Comparison of ENCODE assay signal across 8 cellular contexts in genomic region chr11:720642-721346, GRCh38. TPM values are rescaled to one million over a fixed set of nuclear protein-coding genes. Genes with fewer than 3 reads are reported as not detected.
DNase-seq lines count a peak whose midpoint lies in the region; ATAC-seq and TF ChIP-seq lines count a peak whose summit lies in the region.

No MANE protein-coding gene starts in this region.

- intact Hi-C loops in dorsolateral prefrontal cortex (cut with DNase I) (loop anchor here in 1 of 2 donors (5.0 kb wide), 1 partner anchor 58 kb away; no protein-coding TSS in a partner anchor), prostate gland (cut with DNase I) (no loop called here)

- 43% methylated on average over 26 of the region's 63 CpGs for WGBS in prostate gland

- ATAC-seq in HG02840 (IDR thresholded peaks at IDR 0.05; ENCODE audit: low FRiP score, unreplicated experiment): no peak
- ATAC-seq in HG03159 (IDR thresholded peaks at IDR 0.05; ENCODE audit: unreplicated experiment): no peak

- TF ChIP-seq CTCF in dorsolateral prefrontal cortex (IDR thresholded peaks at IDR 0.05 in 54 of 56, conservative IDR thresholded peaks at IDR 0.05 in 2 of 56; ENCODE audit: low read depth in 1 of 56, partially characterized antibody in 56 of 56) (no peak), prostate gland (IDR thresholded peaks at IDR 0.05) (no peak)

- no peaks in the 10 kb centered on the region for H3K36me3 ChIP-seq in prostate gland

- H3K4me3 ChIP-seq in dorsolateral prefrontal cortex (peak overlapping the region in 47 of 59 donors; percentile 0 to 66 (median 30)), prostate gland (no peak overlapping the region)

- peaks cover 0 to 43% (median 14%) of the 10 kb centered on the region in 45 donors for H3K27me3 ChIP-seq in dorsolateral prefrontal cortex
- no peaks in the 10 kb centered on the region for H3K27me3 ChIP-seq in prostate gland (replicated peaks; ENCODE audit: insufficient read depth)

- H3K9me3 ChIP-seq in prostate gland: no peaks in the 10 kb centered on the region

- no peak for TF ChIP-seq POLR2A in prostate gland (IDR thresholded peaks at IDR 0.05)

- H3K4me1 ChIP-seq in prostate gland (replicated peaks): peaks cover 6% of the 10 kb centered on the region

- DNase-seq in NCI-H1436 (lab: John Stamatoyannopoulos, UW) (peak; percentile 43), NCI-H1436 treated with DMSO at 0.1 percent for 48 hours (lab: John Stamatoyannopoulos, UW) (no peak), SK-N-DZ (ENCODE audit: low spot score) (peak; percentile 48), dorsolateral prefrontal cortex (peak in 1 of 10 donors; percentile 42), prostate gland (ENCODE audit: low spot score) (no peak)
- peak; percentile 50 to 65 for DNase-seq in stimulated activated CD4-positive, alpha-beta T cell treated with anti-CD3 and anti-CD28 coated beads, Interleukin-2, amount 100 ng/mL, for 48 hours

- H3K27ac ChIP-seq in dorsolateral prefrontal cortex: peak overlapping the region in 1 of 59 donors; percentile 4
- no peak overlapping the region for H3K27ac ChIP-seq in prostate gland

RNA-seq across cellular contexts. Expression of gene EPS8L2, which starts 14.8 kb away (rescaled TPM):
- polyA plus RNA-seq in SK-N-DZ (2014; cell fraction: cytosol; rRNA removed): 0.63 and 1.4 TPM in 2 replicates
- polyA plus RNA-seq in SK-N-DZ (2014; cell fraction: nucleus; rRNA removed): 1.3 and 1.7 TPM in 2 replicates
- total RNA-seq in dorsolateral prefrontal cortex (10 to 100 TPM; 10.3 to 57.6 (median 18.1) TPM), prostate gland (100 to 1,000 TPM in 1 of 2 donors, 10 to 100 TPM in 1; 92.1 to 114 TPM)

RNA-seq across cellular contexts. Expression of gene TMEM80, which starts 25.2 kb away (rescaled TPM):
- 50.3 and 67.8 TPM in 2 replicates for polyA plus RNA-seq in SK-N-DZ (2014; cell fraction: cytosol; rRNA removed)
- polyA plus RNA-seq in SK-N-DZ (2014; cell fraction: nucleus; rRNA removed): 58.6 and 64.8 TPM in 2 replicates
- total RNA-seq in dorsolateral prefrontal cortex (10 to 100 TPM; 14.5 to 48.6 (median 27.2) TPM), prostate gland (10 to 100 TPM; 66.0 to 70.9 TPM)

RNA-seq across cellular contexts. Expression of gene DEAF1, which starts 25.8 kb away (rescaled TPM):
- polyA plus RNA-seq in SK-N-DZ (2014; cell fraction: cytosol; rRNA removed): 64.2 and 98.1 TPM in 2 replicates
- polyA plus RNA-seq in SK-N-DZ (2014; cell fraction: nucleus; rRNA removed): 49.5 and 51.8 TPM in 2 replicates
- total RNA-seq in dorsolateral prefrontal cortex (100 to 1,000 TPM in 119 of 120 experiments, 10 to 100 TPM in 1; 72.0 to 250 (median 144) TPM), prostate gland (100 to 1,000 TPM in 1 of 2 donors, 10 to 100 TPM in 1; 53.5 to 102 TPM)

RNA-seq across cellular contexts. Expression of gene TALDO1, which starts 26.5 kb away (rescaled TPM):
- polyA plus RNA-seq in SK-N-DZ (2014; cell fraction: cytosol; rRNA removed): 160 and 214 TPM in 2 replicates
- polyA plus RNA-seq in SK-N-DZ (2014; cell fraction: nucleus; rRNA removed): 125 and 144 TPM in 2 replicates
- total RNA-seq in dorsolateral prefrontal cortex (100 to 1,000 TPM in 96 of 120 experiments, 10 to 100 TPM in 24; 58.9 to 258 (median 114) TPM), prostate gland (100 to 1,000 TPM; 124 to 285 TPM)

RNA-seq across cellular contexts. Expression of gene GATD1, which starts 56.5 kb away (rescaled TPM):
- 65.0 and 92.3 TPM in 2 replicates for polyA plus RNA-seq in SK-N-DZ (2014; cell fraction: cytosol; rRNA removed)
- 207 and 247 TPM in 2 replicates for polyA plus RNA-seq in SK-N-DZ (2014; cell fraction: nucleus; rRNA removed)
- total RNA-seq in dorsolateral prefrontal cortex (100 to 1,000 TPM in 50 of 120 experiments, 10 to 100 TPM in 70; 70.3 to 151 (median 96.8) TPM), prostate gland (10 to 100 TPM; 29.9 to 72.3 TPM)

Comparison
In these comparisons a context has a peak if more than half of its experiments do, and no peak if none do; other contexts are left out.
1. DNase-seq: peak in NCI-H1436 (single experiment), SK-N-DZ (single experiment) and stimulated activated CD4-positive, alpha-beta T cell treated with anti-CD3 and anti-CD28 coated beads, Interleukin-2, amount 100 ng/mL, for 48 hours (2 of 2); none in NCI-H1436 treated with DMSO at 0.1 percent for 48 hours (single experiment) and prostate gland (single experiment).
2. H3K4me3 ChIP-seq: peak in dorsolateral prefrontal cortex (47 of 59); none in prostate gland (0 of 2).